Comparison of ENCODE assay signal across 12 cellular contexts in genomic region chr17:28569446-28569845, GRCh38. TPM values are rescaled to one million over a fixed set of nuclear protein-coding genes. Genes with fewer than 3 reads are reported as not detected.
DNase-seq lines count a peak whose midpoint lies in the region; ATAC-seq and TF ChIP-seq lines count a peak whose summit lies in the region.
"Had no signal": no experiment of that assay in that cellular context is flagged by ENCODE, and none has a peak within 500 bp of the region (broad histone marks: within the 10 kb centered on the region; RNA-seq: fewer than 3 reads in every experiment).

No MANE protein-coding gene starts in this region.

- H3K9me3 ChIP-seq in DND-41 (ENCODE audit: insufficient read depth, low read length, severe bottlenecking) (no peaks in the 10 kb centered on the region), iPS-20b (ENCODE audit: insufficient read depth, low read depth, low read length) (no peaks in the 10 kb centered on the region)
- H3K9me3 ChIP-seq: lower lobe of right lung had no signal

- no peaks in the 10 kb centered on the region; the same call in 1 of the 2 replicates for H4K20me1 ChIP-seq in DND-41 (ENCODE audit: insufficient read depth, low read length)

- CTCF ChIA-PET in T-cell (lab: Charles Lee) = interaction anchor here (0.5 to 0.7 kb wide), 3 partner anchors 31 to 389 kb away, joined by 3 to 4 read pairs (median 4); no protein-coding TSS in a partner anchor

- peak overlapping the region; percentile 92; the same call in 1 of the 2 replicates for H3K4me3 ChIP-seq in ACC112 (ENCODE audit: low read depth, low read length)
- H3K4me3 ChIP-seq in DND-41 (ENCODE audit: low read depth in 1 of 2, low read length in 2 of 2) = peak overlapping the region in 1 of 2 experiments; percentile 100; a peak in 1 of 4 replicates
- 0 out of 2 replicates have a peak overlapping the region, but pooled peaks have one; percentile 28 for H3K4me3 ChIP-seq in iPS-20b (ENCODE audit: low read length)

- H3K36me3 ChIP-seq in ACC112 (ENCODE audit: insufficient read depth, low read length) (no peaks in the 10 kb centered on the region), DND-41 (ENCODE audit: insufficient read depth, low read length) (peaks cover 19% of the 10 kb centered on the region), iPS-20b (ENCODE audit: insufficient read depth, low read depth, low read length) (peaks cover 14% of the 10 kb centered on the region)

- ATAC-seq in DND-41 (ENCODE audit: insufficient read depth, low read depth) = no peak
- no peak for ATAC-seq in T-cell (replicated peaks in 1 of 4)
- ATAC-seq in HG03139 (IDR thresholded peaks at IDR 0.05; ENCODE audit: unreplicated experiment) = no peak
- ATAC-seq: lower lobe of right lung had no signal

- peak overlapping the region; percentile 44 to 59 for H3K27ac Mint-ChIP-seq in T-cell

- H3K9me3 Mint-ChIP-seq in T-cell = no peaks in the 10 kb centered on the region

- H3K27me3 Mint-ChIP-seq in T-cell = no peaks in the 10 kb centered on the region

- H3K79me2 ChIP-seq in ACC112 (ENCODE audit: control insufficient read depth, insufficient read depth, low read length, unreplicated experiment) = peaks cover 8% of the 10 kb centered on the region
- peaks cover 56% of the 10 kb centered on the region for H3K79me2 ChIP-seq in DND-41 (ENCODE audit: insufficient read depth, low read length)

- no peak for DNase-seq in DND-41
- DNase-seq in T-cell = no peak
- no peak for DNase-seq in cortex of kidney (lab: John Stamatoyannopoulos, UW)
- no peak for DNase-seq in Kasumi-1 (lab: John Stamatoyannopoulos, UW)
- DNase-seq in NCI-H748 treated with DMSO at 0.1 percent for 48 hours (lab: John Stamatoyannopoulos, UW) = no peak
- DNase-seq: lower lobe of right lung; NCI-H187; stimulated activated CD4-positive, alpha-beta T cell treated with anti-CD3 and anti-CD28 coated beads, Interleukin-4, amount 100 ng/mL, for 4 hours had no signal

- POLR2A ChIA-PET in T-cell (lab: Charles Lee) = interaction anchor here in 1 of 2 donors (0.7 kb wide), 1 partner anchor 63 kb away, joined by 5 read pairs; no protein-coding TSS in a partner anchor

- H3K4me3 Mint-ChIP-seq in T-cell = peak overlapping the region; percentile 93 to 97 (median 97)

- peaks cover 61 to 66% (median 64%) of the 10 kb centered on the region in 3 donors for H3K4me1 Mint-ChIP-seq in T-cell

- H3K4me1 ChIP-seq in ACC112 (ENCODE audit: control insufficient read depth, insufficient read depth, low read length, unreplicated experiment) = peaks cover 23% of the 10 kb centered on the region
- peaks cover 40% of the 10 kb centered on the region for H3K4me1 ChIP-seq in DND-41 (ENCODE audit: insufficient read depth, low read length)
- peaks cover 2% of the 10 kb centered on the region; the same call in 1 of the 2 replicates for H3K4me1 ChIP-seq in iPS-20b (ENCODE audit: insufficient read depth, low read length)

- no peaks in the 10 kb centered on the region for H3K27me3 ChIP-seq in ACC112 (ENCODE audit: insufficient read depth, low read length)
- no peaks in the 10 kb centered on the region for H3K27me3 ChIP-seq in DND-41 (ENCODE audit: insufficient read depth, low read length, poor library complexity)
- peaks cover 16% of the 10 kb centered on the region for H3K27me3 ChIP-seq in iPS-20b (ENCODE audit: insufficient read depth, low read length)

- H2AFZ ChIP-seq in ACC112 (ENCODE audit: low read length, unreplicated experiment) (no peak overlapping the region), DND-41 (ENCODE audit: low read depth, low read length) (no peak overlapping the region)

- peaks cover 22% of the 10 kb centered on the region for H3K36me3 Mint-ChIP-seq in T-cell

- TF ChIP-seq CTCF in DND-41 (IDR thresholded peaks at IDR 0.05; ENCODE audit: borderline replicate concordance, extremely low read depth, low read length, poor library complexity, severe bottlenecking) = no peak

- H3K27ac ChIP-seq in ACC112 (ENCODE audit: low read depth, low read length) (no peak overlapping the region), DND-41 (ENCODE audit: low read length) (no peak overlapping the region), iPS-20b (ENCODE audit: low read length) (no peak overlapping the region)
- H3K27ac ChIP-seq: epithelial cell of prostate, lower lobe of right lung had no signal

- peak overlapping the region; percentile 99 for H3K4me2 ChIP-seq in DND-41 (ENCODE audit: insufficient read depth, low read length)

- H3K9ac ChIP-seq in DND-41 (ENCODE audit: low read depth, low read length) = no peak overlapping the region
- H3K9ac ChIP-seq in iPS-20b (ENCODE audit: low read depth, low read length) = no peak overlapping the region

RNA-seq across cellular contexts. Expression of gene PIGS, which starts 1.9 kb away (rescaled TPM):
- 10 to 100 TPM; 54.9 to 63.0 (median 60.9) TPM for total RNA-seq in T-cell

RNA-seq across cellular contexts. Expression of gene ALDOC, which starts 7.2 kb away (rescaled TPM):
- total RNA-seq in T-cell = 10 to 100 TPM; 27.0 to 31.0 (median 28.4) TPM

RNA-seq across cellular contexts. Expression of gene UNC119, which starts 17.0 kb away (rescaled TPM):
- 10 to 100 TPM; 37.7 to 51.7 (median 44.5) TPM for total RNA-seq in T-cell

RNA-seq across cellular contexts. Expression of gene SPAG5, which starts 29.4 kb away (rescaled TPM):
- 10 to 100 TPM in 3 of 5 donors, 1 to 10 TPM in 2; 7.7 to 26.5 (median 10.3) TPM for total RNA-seq in T-cell

RNA-seq across cellular contexts. Expression of gene RSKR, which starts 44.5 kb away (rescaled TPM):
- total RNA-seq in T-cell = 10 to 100 TPM; 14.2 to 26.1 (median 21.9) TPM
